In the genomic region with DNA sequence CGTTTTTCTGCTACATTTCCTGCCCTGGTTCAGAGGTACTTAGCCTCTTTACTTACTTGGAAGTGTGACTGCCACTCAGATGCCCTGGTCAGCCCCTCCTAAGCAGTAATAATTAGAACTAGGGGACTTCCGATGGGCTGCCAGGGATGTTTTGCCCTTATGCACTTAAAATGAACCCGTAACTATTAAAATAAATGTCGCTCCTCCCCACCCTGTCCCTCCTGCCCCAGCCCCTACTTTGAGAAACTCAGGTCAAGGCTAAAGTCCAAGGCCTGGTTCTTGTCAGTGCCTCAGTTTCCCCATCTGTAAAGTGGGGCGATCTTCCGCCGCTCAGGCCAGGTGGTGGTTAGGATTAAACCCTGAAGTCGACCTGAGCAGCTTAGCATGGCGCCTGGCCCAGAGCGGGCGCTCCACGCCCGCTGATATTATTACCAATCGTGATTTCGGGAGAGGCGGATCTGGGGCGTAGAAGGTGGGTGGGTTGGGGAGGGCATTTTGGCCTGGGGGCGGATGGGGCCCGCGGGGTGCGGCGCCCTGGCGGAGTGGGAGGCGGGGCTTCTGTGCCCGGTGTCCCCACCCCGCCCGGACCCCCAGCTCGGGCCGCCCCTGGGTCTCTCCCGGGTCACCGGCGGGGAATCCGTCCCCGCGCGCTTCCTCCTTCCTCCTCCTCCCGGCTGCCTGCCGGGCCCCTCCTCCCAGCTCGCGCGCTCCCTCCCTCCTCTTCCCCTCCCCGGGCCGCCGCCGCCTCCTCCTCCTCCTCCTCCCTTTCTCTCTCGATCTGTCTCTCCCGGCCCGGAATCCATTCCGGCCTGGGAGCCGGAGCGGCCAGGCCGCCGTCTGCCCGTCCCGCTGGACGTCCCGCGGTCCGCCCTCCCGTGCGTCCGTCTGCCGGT, we compare ENCODE assay signal across 1 cellular context.
TF ChIP-seq lines count a peak whose summit lies in the region.

A gene (plus strand): TSS at position 802 of the 893 bp plus-strand sequence. CDS start 38,014 bp downstream, outside the sequence.

TF ChIP-seq in HepG2, 621 proteins besides CTCF, POLR2A, EP300 and RAD21 (continued from another document and continues in another):
- TF ChIP-seq ZNF367 (CRISPR knock-in tag; IDR thresholded peaks at IDR 0.05; ENCODE audit: borderline replicate concordance) (no peak), ZNF781 (CRISPR knock-in tag; IDR thresholded peaks at IDR 0.05; ENCODE audit: borderline replicate concordance, not compliant biosample characterization) (no peak), HHEX (CRISPR knock-in tag; IDR thresholded peaks at IDR 0.05) (no peak), ATF7-NPFF (CRISPR knock-in tag; IDR thresholded peaks at IDR 0.05; ENCODE audit: low read depth) (no peak), ZNF331 (CRISPR knock-in tag; IDR thresholded peaks at IDR 0.05) (peak; percentile 53; the same call in 1 of the 2 replicates), ZNF501 (CRISPR knock-in tag; IDR thresholded peaks at IDR 0.05) (no peak; the same call in 1 of the 2 replicates), NCOA5 (CRISPR knock-in tag; IDR thresholded peaks at IDR 0.05) (no peak), SIX1 (CRISPR knock-in tag; IDR thresholded peaks at IDR 0.05; ENCODE audit: borderline replicate concordance) (no peak), HNF4A (CRISPR knock-in tag; IDR thresholded peaks at IDR 0.05) (no peak), ZMYM3 (CRISPR knock-in tag; IDR thresholded peaks at IDR 0.05) (no peak), RNF2 (conservative IDR thresholded peaks at IDR 0.05; ENCODE audit: low read depth) (no peak), MAFF (IDR thresholded peaks at IDR 0.05; ENCODE audit: low read depth, low read length) (no peak), ZFX (CRISPR knock-in tag; IDR thresholded peaks at IDR 0.05; ENCODE audit: low read depth) (peak; percentile 66; the same call in 1 of the 2 replicates), KMT2B (CRISPR knock-in tag; IDR thresholded peaks at IDR 0.05) (no peak), ONECUT2 (CRISPR knock-in tag; IDR thresholded peaks at IDR 0.05) (no peak), POLR2G (IDR thresholded peaks at IDR 0.05; ENCODE audit: low read depth, low read length) (peak; percentile 90), ZBTB7B (CRISPR knock-in tag; IDR thresholded peaks at IDR 0.05) (peak; percentile 90), MAF1 (CRISPR knock-in tag; IDR thresholded peaks at IDR 0.05; ENCODE audit: borderline replicate concordance) (no peak), ZNF891 (CRISPR knock-in tag; IDR thresholded peaks at IDR 0.05) (no peak; the same call in 1 of the 2 replicates), ZFP37 (CRISPR knock-in tag; IDR thresholded peaks at IDR 0.05; ENCODE audit: borderline replicate concordance) (peak; percentile 8; the same call in 1 of the 2 replicates), ZNF776 (CRISPR knock-in tag; IDR thresholded peaks at IDR 0.05) (peak; percentile 61; the same call in 1 of the 2 replicates), DNMT1 (CRISPR knock-in tag; IDR thresholded peaks at IDR 0.05) (0 out of 2 replicates have a peak, but pooled peaks have one; percentile 44), SMAD9 (CRISPR knock-in tag; IDR thresholded peaks at IDR 0.05) (no peak), NR2F6 (IDR thresholded peaks at IDR 0.05) (peak; percentile 35; the same call in 1 of the 2 replicates), NR2F6 (CRISPR knock-in tag; IDR thresholded peaks at IDR 0.05) (peak; percentile 46), ZNF562 (CRISPR knock-in tag; IDR thresholded peaks at IDR 0.05; ENCODE audit: borderline replicate concordance) (no peak)
- TF ChIP-seq, protein P1, sequence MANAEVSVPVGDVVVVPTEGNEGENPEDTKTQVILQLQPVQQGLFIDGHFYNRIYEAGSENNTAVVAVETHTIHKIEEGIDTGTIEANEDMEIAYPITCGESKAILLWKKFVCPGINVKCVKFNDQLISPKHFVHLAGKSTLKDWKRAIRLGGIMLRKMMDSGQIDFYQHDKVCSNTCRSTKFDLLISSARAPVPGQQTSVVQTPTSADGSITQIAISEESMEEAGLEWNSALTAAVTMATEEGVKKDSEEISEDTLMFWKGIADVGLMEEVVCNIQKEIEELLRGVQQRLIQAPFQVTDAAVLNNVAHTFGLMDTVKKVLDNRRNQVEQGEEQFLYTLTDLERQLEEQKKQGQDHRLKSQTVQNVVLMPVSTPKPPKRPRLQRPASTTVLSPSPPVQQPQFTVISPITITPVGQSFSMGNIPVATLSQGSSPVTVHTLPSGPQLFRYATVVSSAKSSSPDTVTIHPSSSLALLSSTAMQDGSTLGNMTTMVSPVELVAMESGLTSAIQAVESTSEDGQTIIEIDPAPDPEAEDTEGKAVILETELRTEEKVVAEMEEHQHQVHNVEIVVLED (CRISPR knock-in tag; IDR thresholded peaks at IDR 0.05; ENCODE audit: borderline replicate concordance), result 0 out of 2 replicates have a peak, but pooled peaks have one; percentile 27
- TF ChIP-seq, protein P2, sequence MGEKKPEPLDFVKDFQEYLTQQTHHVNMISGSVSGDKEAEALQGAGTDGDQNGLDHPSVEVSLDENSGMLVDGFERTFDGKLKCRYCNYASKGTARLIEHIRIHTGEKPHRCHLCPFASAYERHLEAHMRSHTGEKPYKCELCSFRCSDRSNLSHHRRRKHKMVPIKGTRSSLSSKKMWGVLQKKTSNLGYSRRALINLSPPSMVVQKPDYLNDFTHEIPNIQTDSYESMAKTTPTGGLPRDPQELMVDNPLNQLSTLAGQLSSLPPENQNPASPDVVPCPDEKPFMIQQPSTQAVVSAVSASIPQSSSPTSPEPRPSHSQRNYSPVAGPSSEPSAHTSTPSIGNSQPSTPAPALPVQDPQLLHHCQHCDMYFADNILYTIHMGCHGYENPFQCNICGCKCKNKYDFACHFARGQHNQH (CRISPR knock-in tag; IDR thresholded peaks at IDR 0.05), result no peak
- TF ChIP-seq, protein P3, sequence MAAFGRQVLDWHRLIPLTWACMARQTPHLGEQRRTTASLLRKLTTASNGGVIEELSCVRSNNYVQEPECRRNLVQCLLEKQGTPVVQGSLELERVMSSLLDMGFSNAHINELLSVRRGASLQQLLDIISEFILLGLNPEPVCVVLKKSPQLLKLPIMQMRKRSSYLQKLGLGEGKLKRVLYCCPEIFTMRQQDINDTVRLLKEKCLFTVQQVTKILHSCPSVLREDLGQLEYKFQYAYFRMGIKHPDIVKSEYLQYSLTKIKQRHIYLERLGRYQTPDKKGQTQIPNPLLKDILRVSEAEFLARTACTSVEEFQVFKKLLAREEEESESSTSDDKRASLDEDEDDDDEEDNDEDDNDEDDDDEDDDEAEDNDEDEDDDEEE (CRISPR knock-in tag; IDR thresholded peaks at IDR 0.05), result peak; percentile 51; the same call in 1 of the 2 replicates
- TF ChIP-seq, protein P4, sequence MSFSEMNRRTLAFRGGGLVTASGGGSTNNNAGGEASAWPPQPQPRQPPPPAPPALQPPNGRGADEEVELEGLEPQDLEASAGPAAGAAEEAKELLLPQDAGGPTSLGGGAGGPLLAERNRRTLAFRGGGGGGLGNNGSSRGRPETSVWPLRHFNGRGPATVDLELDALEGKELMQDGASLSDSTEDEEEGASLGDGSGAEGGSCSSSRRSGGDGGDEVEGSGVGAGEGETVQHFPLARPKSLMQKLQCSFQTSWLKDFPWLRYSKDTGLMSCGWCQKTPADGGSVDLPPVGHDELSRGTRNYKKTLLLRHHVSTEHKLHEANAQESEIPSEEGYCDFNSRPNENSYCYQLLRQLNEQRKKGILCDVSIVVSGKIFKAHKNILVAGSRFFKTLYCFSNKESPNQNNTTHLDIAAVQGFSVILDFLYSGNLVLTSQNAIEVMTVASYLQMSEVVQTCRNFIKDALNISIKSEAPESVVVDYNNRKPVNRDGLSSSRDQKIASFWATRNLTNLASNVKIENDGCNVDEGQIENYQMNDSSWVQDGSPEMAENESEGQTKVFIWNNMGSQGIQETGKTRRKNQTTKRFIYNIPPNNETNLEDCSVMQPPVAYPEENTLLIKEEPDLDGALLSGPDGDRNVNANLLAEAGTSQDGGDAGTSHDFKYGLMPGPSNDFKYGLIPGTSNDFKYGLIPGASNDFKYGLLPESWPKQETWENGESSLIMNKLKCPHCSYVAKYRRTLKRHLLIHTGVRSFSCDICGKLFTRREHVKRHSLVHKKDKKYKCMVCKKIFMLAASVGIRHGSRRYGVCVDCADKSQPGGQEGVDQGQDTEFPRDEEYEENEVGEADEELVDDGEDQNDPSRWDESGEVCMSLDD (CRISPR knock-in tag; IDR thresholded peaks at IDR 0.05; ENCODE audit: borderline replicate concordance), result peak; percentile 49; the same call in 1 of the 2 replicates
- TF ChIP-seq, protein P5, sequence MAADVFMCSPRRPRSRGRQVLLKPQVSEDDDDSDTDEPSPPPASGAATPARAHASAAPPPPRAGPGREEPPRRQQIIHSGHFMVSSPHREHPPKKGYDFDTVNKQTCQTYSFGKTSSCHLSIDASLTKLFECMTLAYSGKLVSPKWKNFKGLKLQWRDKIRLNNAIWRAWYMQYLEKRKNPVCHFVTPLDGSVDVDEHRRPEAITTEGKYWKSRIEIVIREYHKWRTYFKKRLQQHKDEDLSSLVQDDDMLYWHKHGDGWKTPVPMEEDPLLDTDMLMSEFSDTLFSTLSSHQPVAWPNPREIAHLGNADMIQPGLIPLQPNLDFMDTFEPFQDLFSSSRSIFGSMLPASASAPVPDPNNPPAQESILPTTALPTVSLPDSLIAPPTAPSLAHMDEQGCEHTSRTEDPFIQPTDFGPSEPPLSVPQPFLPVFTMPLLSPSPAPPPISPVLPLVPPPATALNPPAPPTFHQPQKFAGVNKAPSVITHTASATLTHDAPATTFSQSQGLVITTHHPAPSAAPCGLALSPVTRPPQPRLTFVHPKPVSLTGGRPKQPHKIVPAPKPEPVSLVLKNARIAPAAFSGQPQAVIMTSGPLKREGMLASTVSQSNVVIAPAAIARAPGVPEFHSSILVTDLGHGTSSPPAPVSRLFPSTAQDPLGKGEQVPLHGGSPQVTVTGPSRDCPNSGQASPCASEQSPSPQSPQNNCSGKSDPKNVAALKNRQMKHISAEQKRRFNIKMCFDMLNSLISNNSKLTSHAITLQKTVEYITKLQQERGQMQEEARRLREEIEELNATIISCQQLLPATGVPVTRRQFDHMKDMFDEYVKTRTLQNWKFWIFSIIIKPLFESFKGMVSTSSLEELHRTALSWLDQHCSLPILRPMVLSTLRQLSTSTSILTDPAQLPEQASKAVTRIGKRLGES (CRISPR knock-in tag; IDR thresholded peaks at IDR 0.05; ENCODE audit: borderline replicate concordance), result 0 out of 2 replicates have a peak, but pooled peaks have one; percentile 14
- TF ChIP-seq, protein P6, sequence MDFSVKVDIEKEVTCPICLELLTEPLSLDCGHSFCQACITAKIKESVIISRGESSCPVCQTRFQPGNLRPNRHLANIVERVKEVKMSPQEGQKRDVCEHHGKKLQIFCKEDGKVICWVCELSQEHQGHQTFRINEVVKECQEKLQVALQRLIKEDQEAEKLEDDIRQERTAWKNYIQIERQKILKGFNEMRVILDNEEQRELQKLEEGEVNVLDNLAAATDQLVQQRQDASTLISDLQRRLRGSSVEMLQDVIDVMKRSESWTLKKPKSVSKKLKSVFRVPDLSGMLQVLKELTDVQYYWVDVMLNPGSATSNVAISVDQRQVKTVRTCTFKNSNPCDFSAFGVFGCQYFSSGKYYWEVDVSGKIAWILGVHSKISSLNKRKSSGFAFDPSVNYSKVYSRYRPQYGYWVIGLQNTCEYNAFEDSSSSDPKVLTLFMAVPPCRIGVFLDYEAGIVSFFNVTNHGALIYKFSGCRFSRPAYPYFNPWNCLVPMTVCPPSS (IDR thresholded peaks at IDR 0.05), result no peak
- TF ChIP-seq, protein P7, sequence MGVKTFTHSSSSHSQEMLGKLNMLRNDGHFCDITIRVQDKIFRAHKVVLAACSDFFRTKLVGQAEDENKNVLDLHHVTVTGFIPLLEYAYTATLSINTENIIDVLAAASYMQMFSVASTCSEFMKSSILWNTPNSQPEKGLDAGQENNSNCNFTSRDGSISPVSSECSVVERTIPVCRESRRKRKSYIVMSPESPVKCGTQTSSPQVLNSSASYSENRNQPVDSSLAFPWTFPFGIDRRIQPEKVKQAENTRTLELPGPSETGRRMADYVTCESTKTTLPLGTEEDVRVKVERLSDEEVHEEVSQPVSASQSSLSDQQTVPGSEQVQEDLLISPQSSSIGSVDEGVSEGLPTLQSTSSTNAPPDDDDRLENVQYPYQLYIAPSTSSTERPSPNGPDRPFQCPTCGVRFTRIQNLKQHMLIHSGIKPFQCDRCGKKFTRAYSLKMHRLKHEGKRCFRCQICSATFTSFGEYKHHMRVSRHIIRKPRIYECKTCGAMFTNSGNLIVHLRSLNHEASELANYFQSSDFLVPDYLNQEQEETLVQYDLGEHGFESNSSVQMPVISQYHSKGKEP (CRISPR knock-in tag; IDR thresholded peaks at IDR 0.05), result 0 out of 2 replicates have a peak, but pooled peaks have one; percentile 22
- TF ChIP-seq, protein P8, sequence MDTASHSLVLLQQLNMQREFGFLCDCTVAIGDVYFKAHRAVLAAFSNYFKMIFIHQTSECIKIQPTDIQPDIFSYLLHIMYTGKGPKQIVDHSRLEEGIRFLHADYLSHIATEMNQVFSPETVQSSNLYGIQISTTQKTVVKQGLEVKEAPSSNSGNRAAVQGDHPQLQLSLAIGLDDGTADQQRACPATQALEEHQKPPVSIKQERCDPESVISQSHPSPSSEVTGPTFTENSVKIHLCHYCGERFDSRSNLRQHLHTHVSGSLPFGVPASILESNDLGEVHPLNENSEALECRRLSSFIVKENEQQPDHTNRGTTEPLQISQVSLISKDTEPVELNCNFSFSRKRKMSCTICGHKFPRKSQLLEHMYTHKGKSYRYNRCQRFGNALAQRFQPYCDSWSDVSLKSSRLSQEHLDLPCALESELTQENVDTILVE (CRISPR knock-in tag; IDR thresholded peaks at IDR 0.05), result peak; percentile 89; the same call in 1 of the 2 replicates
- TF ChIP-seq, protein P9, sequence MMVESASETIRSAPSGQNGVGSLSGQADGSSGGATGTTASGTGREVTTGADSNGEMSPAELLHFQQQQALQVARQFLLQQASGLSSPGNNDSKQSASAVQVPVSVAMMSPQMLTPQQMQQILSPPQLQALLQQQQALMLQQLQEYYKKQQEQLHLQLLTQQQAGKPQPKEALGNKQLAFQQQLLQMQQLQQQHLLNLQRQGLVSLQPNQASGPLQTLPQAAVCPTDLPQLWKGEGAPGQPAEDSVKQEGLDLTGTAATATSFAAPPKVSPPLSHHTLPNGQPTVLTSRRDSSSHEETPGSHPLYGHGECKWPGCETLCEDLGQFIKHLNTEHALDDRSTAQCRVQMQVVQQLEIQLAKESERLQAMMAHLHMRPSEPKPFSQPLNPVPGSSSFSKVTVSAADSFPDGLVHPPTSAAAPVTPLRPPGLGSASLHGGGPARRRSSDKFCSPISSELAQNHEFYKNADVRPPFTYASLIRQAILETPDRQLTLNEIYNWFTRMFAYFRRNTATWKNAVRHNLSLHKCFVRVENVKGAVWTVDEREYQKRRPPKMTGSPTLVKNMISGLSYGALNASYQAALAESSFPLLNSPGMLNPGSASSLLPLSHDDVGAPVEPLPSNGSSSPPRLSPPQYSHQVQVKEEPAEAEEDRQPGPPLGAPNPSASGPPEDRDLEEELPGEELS (CRISPR knock-in tag; IDR thresholded peaks at IDR 0.05), result peak; percentile 47; the same call in 1 of the 2 replicates
- TF ChIP-seq, protein P10, sequence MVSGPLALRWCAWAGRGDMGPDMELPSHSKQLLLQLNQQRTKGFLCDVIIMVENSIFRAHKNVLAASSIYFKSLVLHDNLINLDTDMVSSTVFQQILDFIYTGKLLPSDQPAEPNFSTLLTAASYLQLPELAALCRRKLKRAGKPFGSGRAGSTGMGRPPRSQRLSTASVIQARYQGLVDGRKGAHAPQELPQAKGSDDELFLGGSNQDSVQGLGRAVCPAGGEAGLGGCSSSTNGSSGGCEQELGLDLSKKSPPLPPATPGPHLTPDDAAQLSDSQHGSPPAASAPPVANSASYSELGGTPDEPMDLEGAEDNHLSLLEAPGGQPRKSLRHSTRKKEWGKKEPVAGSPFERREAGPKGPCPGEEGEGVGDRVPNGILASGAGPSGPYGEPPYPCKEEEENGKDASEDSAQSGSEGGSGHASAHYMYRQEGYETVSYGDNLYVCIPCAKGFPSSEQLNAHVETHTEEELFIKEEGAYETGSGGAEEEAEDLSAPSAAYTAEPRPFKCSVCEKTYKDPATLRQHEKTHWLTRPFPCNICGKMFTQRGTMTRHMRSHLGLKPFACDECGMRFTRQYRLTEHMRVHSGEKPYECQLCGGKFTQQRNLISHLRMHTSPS (CRISPR knock-in tag; IDR thresholded peaks at IDR 0.05; ENCODE audit: low read depth), result no peak
